In genomic region chr20:40682104-40683045, GRCh38 we compare ENCODE assay signal across 9 cellular contexts. TPM values are rescaled to one million over a fixed set of nuclear protein-coding genes. Genes with fewer than 3 reads are reported as not detected.
DNase-seq lines count a peak whose midpoint lies in the region; ATAC-seq and TF ChIP-seq lines count a peak whose summit lies in the region.
"Had no signal": no experiment of that assay in that cellular context is flagged by ENCODE, and none has a peak within 500 bp of the region (broad histone marks: within the 10 kb centered on the region; RNA-seq: fewer than 3 reads in every experiment).

No MANE protein-coding gene starts in this region.

- H3K9me3 ChIP-seq in ascending aorta (no peaks in the 10 kb centered on the region), gastroesophageal sphincter (no peaks in the 10 kb centered on the region), mucosa of descending colon (no peaks in the 10 kb centered on the region), transverse colon (no peaks in the 10 kb centered on the region)

- peak; percentile 42 for ATAC-seq in gastroesophageal sphincter
- peak; percentile 17 for ATAC-seq in mucosa of descending colon
- no peak for ATAC-seq in GM19324 (IDR thresholded peaks at IDR 0.05; ENCODE audit: low FRiP score, unreplicated experiment)

- intact Hi-C loops in ascending aorta (cut with DNase I) = loop anchor here (10.0 kb wide), 1 partner anchor 488 kb away; no protein-coding TSS in a partner anchor
- intact Hi-C loops in mucosa of descending colon (cut with DNase I, micrococcal nuclease) = loop anchor here in 1 of 2 donors (10.0 kb wide), 1 partner anchor 418 kb away; no protein-coding TSS in a partner anchor
- intact Hi-C loops in transverse colon (cut with DNase I; ENCODE audit: low total_unique reads) = no loop called here

- WGBS in gastroesophageal sphincter (ENCODE audit: low coverage in 1 of 2), 2 donors = 33% methylated on average over 11 of the region's 33 CpGs; no CpG with 5 or more reads in 1 of the 2 donors
- WGBS in transverse colon (ENCODE audit: low coverage in 1 of 2), 2 donors = 36 to 80% methylated on average over 1 to 31 of the region's 33 CpGs

- H3K27ac ChIP-seq in ascending aorta (peak overlapping the region; percentile 50 to 64), gastroesophageal sphincter (peak overlapping the region in 3 of 4 donors; percentile 35 to 69 (median 48)), transverse colon (peak overlapping the region; percentile 47 to 70 (median 52))

- in situ Hi-C loops in transverse colon (cut with MboI; ENCODE audit: low pct_ligation_motif_present in 1 of 4, low pct_unique_long_range_greater_than_20kb in 1 of 4, low sequenced_read_pairs in 3 of 4) = loop anchor here in 3 of 4 donors (25.0 kb wide), 1 partner anchor 795 kb away; no protein-coding TSS in a partner anchor

- TF ChIP-seq EP300 in gastroesophageal sphincter (IDR thresholded peaks at IDR 0.05) (no peak), transverse colon (IDR thresholded peaks at IDR 0.05; ENCODE audit: low read depth) (no peak)

- TF ChIP-seq POLR2A in gastroesophageal sphincter (IDR thresholded peaks at IDR 0.05) = peak in 1 of 2 donors; percentile 25
- no peak for TF ChIP-seq POLR2A in transverse colon (IDR thresholded peaks at IDR 0.05)

- peaks cover 0 to 4% of the 10 kb centered on the region in 2 donors for H3K4me1 ChIP-seq in ascending aorta
- H3K4me1 ChIP-seq in gastroesophageal sphincter = peaks cover 0 to 32% (median 4%) of the 10 kb centered on the region in 3 donors
- peaks cover 3% of the 10 kb centered on the region for H3K4me1 ChIP-seq in mucosa of descending colon (ENCODE audit: low read depth)
- peaks cover 0 to 20% (median 9%) of the 10 kb centered on the region in 4 donors for H3K4me1 ChIP-seq in transverse colon

- DNase-seq in ascending aorta (ENCODE audit: low spot score in 2 of 2) (no peak), mucosa of descending colon (no peak), transverse colon (no peak), putamen (ENCODE audit: low spot score) (no peak), A172 (ENCODE audit: low spot score) (no peak)
- DNase-seq: central memory CD4-positive, alpha-beta T cell; NCI-H1105 had no signal

- H3K36me3 ChIP-seq in ascending aorta (no peaks in the 10 kb centered on the region), gastroesophageal sphincter (no peaks in the 10 kb centered on the region), mucosa of descending colon (ENCODE audit: low read depth) (no peaks in the 10 kb centered on the region), transverse colon (no peaks in the 10 kb centered on the region)

- H3K4me3 ChIP-seq in ascending aorta (peak overlapping the region; percentile 27 to 52), gastroesophageal sphincter (peak overlapping the region in 1 of 2 donors; percentile 73), mucosa of descending colon (no peak overlapping the region), transverse colon (peak overlapping the region in 2 of 4 donors; percentile 23 to 43)

- TF ChIP-seq CTCF in ascending aorta (IDR thresholded peaks at IDR 0.05) = no peak
- no peak for TF ChIP-seq CTCF in gastroesophageal sphincter (IDR thresholded peaks at IDR 0.05)
- TF ChIP-seq CTCF in mucosa of descending colon (IDR thresholded peaks at IDR 0.05) = no peak
- TF ChIP-seq CTCF in transverse colon (IDR thresholded peaks at IDR 0.05) = no peak

- no peaks in the 10 kb centered on the region for H3K27me3 ChIP-seq in ascending aorta
- H3K27me3 ChIP-seq in gastroesophageal sphincter = peaks cover 17% of the 10 kb centered on the region
- peaks cover 69% of the 10 kb centered on the region for H3K27me3 ChIP-seq in transverse colon

RNA-seq across cellular contexts. Expression of gene MAFB, which starts 6.7 kb away (rescaled TPM):
- 84.6 TPM for total RNA-seq in ascending aorta
- total RNA-seq in gastroesophageal sphincter = 10 to 100 TPM; 17.0 to 66.9 (median 28.7) TPM
- 10 to 100 TPM in 2 of 3 donors, 1 to 10 TPM in 1; 3.8 to 17.9 (median 17.7) TPM for total RNA-seq in mucosa of descending colon
- total RNA-seq in transverse colon = 10 to 100 TPM; 12.2 to 74.4 (median 22.7) TPM
- total RNA-seq in A172 (2014; rRNA removed; shearing (Covaris generic)) = 0.36 and 0.62 TPM in 2 replicates
